In genomic region chr2:226411206-226411605, GRCh38 we compare ENCODE assay signal across 17 cellular contexts.
A peak's percentile ranks its signal among the peaks of the same experiment; 100 is the strongest.
DNase-seq lines count a peak whose midpoint lies in the region; ATAC-seq, FAIRE-seq and TF ChIP-seq lines count a peak whose summit lies in the region.
"Had no signal": no experiment of that assay in that cellular context is flagged by ENCODE, and none has a peak within 500 bp of the region (broad histone marks: within the 10 kb centered on the region; RNA-seq: fewer than 3 reads in every experiment).

No MANE protein-coding gene starts in this region.

- FAIRE-seq in HepG2 (lab: Jason Lieb, UNC) (no peak), keratinocyte (lab: Jason Lieb, UNC) (peak; percentile 26)
- FAIRE-seq: A204.1, GM12891 had no signal

- TF ChIP-seq CTCF in HepG2 (CRISPR knock-in tag; IDR thresholded peaks at IDR 0.05) (no peak), right lobe of liver (IDR thresholded peaks at IDR 0.05) (no peak), keratinocyte (optimal IDR thresholded peaks at IDR 0.05 in 1 of 3, IDR thresholded peaks at IDR 0.05 in 1 of 3, conservative IDR thresholded peaks at IDR 0.05 in 1 of 3; ENCODE audit: extremely low read depth in 1 of 3, insufficient read depth in 2 of 3, low read length in 3 of 3) (no peak), suprapubic skin (IDR thresholded peaks at IDR 0.05) (no peak), vagina (IDR thresholded peaks at IDR 0.05) (no peak)

- H3K27ac ChIP-seq in HepG2 (ENCODE audit: extremely low read length, insufficient read depth, low read length) (no peak overlapping the region), right lobe of liver (no peak overlapping the region), SJSA1 (peak overlapping the region; percentile 40), keratinocyte (ENCODE audit: control insufficient read depth, insufficient read depth, low read length) (peak overlapping the region; percentile 77), suprapubic skin (no peak overlapping the region), vagina (no peak overlapping the region)
- H3K27ac ChIP-seq: GM23248 had no signal

- H3K9me3 Mint-ChIP-seq in activated CD4-positive, alpha-beta memory T cell treated with anti-CD3 and anti-CD28 coated beads, Interleukin-2, amount 10 ng/mL, durations not matched to agents 7 days and 5 days: peaks cover 3% of the 10 kb centered on the region

- peaks cover 22% of the 10 kb centered on the region for H3K4me1 ChIP-seq in HepG2 (ENCODE audit: insufficient read depth, low read length)
- H3K4me1 ChIP-seq in right lobe of liver: no peaks in the 10 kb centered on the region
- peaks cover 12% of the 10 kb centered on the region for H3K4me1 ChIP-seq in SJSA1 (replicated peaks)
- H3K4me1 ChIP-seq in keratinocyte (ENCODE audit: control insufficient read depth, extremely low read depth, insufficient read depth, low read length): peaks cover 16% of the 10 kb centered on the region
- H3K4me1 ChIP-seq in suprapubic skin: no peaks in the 10 kb centered on the region
- H3K4me1 ChIP-seq in vagina: peaks cover 5% of the 10 kb centered on the region

- dilution Hi-C loops in keratinocyte (cut with MboI; ENCODE audit: extremely low pct_ligation_motif_present, low sequenced_read_pairs): no loop called here

- H2AFZ ChIP-seq in HepG2 (ENCODE audit: low read length) (no peak overlapping the region), keratinocyte (ENCODE audit: control insufficient read depth, low read length) (no peak overlapping the region)
- H2AFZ ChIP-seq: GM23248 had no signal

- H4K20me1 ChIP-seq in HepG2 (ENCODE audit: insufficient read depth, low read length) (no peaks in the 10 kb centered on the region), keratinocyte (ENCODE audit: control insufficient read depth, extremely low read depth, insufficient read depth, low read length) (no peaks in the 10 kb centered on the region)

- 0 out of 2 replicates have a peak overlapping the region, but pooled peaks have one; percentile 8 for H3K4me2 ChIP-seq in HepG2 (ENCODE audit: low read depth, low read length)
- no peak overlapping the region for H3K4me2 ChIP-seq in keratinocyte (ENCODE audit: control insufficient read depth, extremely low read depth, insufficient read depth, low read depth, low read length)

- TF ChIP-seq POLR2A in HepG2 (IDR thresholded peaks at IDR 0.05; ENCODE audit: insufficient read depth in 1 of 2, low read depth in 2 of 2, low read length in 2 of 2): no peak
- no peak for TF ChIP-seq POLR2A in right lobe of liver (IDR thresholded peaks at IDR 0.05)
- no peak for TF ChIP-seq POLR2A in suprapubic skin (IDR thresholded peaks at IDR 0.05)
- TF ChIP-seq POLR2A in vagina (IDR thresholded peaks at IDR 0.05): no peak

- H3K9ac ChIP-seq in HepG2 (ENCODE audit: insufficient read depth, low read depth, low read length) (no peak overlapping the region), keratinocyte (ENCODE audit: control insufficient read depth, extremely low read depth, insufficient read depth, low read length) (no peak overlapping the region)
- H3K9ac ChIP-seq: GM23248 had no signal

- H3K27ac Mint-ChIP-seq in activated CD4-positive, alpha-beta memory T cell treated with anti-CD3 and anti-CD28 coated beads, Interleukin-2, amount 10 ng/mL, durations not matched to agents 7 days and 5 days: no peak overlapping the region

- CTCF ChIA-PET in HepG2 (lab: Yijun Ruan, JAX; ENCODE audit: low intra/inter-chr PET ratio, low total read pairs): no interaction called here
- CTCF ChIA-PET in activated CD4-positive, alpha-beta memory T cell treated with anti-CD3 and anti-CD28 coated beads, Interleukin-2, amount 10 ng/mL, durations not matched to agents 7 days and 5 days (lab: Charles Lee): no interaction called here

- in situ Hi-C loops in HepG2 (cut with HindIII; ENCODE audit: extremely low pct_ligation_motif_present, low pct_unique_long_range_greater_than_20kb): no loop called here

- H3K27me3 ChIP-seq in HepG2 (ENCODE audit: control insufficient read depth in 1 of 2, insufficient read depth in 2 of 2, low read length in 2 of 2) (no peaks in the 10 kb centered on the region), right lobe of liver (no peaks in the 10 kb centered on the region), SJSA1 (replicated peaks) (no peaks in the 10 kb centered on the region), keratinocyte (ENCODE audit: control insufficient read depth, extremely low read depth, insufficient read depth, low read length) (no peaks in the 10 kb centered on the region), suprapubic skin (no peaks in the 10 kb centered on the region), vagina (no peaks in the 10 kb centered on the region)

- BruUV-seq in HepG2 (replicated peaks; lab: Mats Ljungman, UMichigan): no TSS peak

- H3K79me2 ChIP-seq in HepG2 (ENCODE audit: insufficient read depth, low read length) (no peaks in the 10 kb centered on the region), keratinocyte (ENCODE audit: control insufficient read depth, insufficient read depth, low read length) (no peaks in the 10 kb centered on the region)

- H3K9me1 ChIP-seq in keratinocyte (ENCODE audit: control insufficient read depth, extremely low read depth, insufficient read depth, low read length): no peaks in the 10 kb centered on the region

- no peaks in the 10 kb centered on the region for H3K36me3 Mint-ChIP-seq in activated CD4-positive, alpha-beta memory T cell treated with anti-CD3 and anti-CD28 coated beads, Interleukin-2, amount 10 ng/mL, durations not matched to agents 7 days and 5 days (ENCODE audit: low read depth)

- H3K9me3 ChIP-seq in HepG2 (ENCODE audit: low read length) (no peaks in the 10 kb centered on the region), right lobe of liver (no peaks in the 10 kb centered on the region), SJSA1 (replicated peaks) (no peaks in the 10 kb centered on the region), keratinocyte (ENCODE audit: control insufficient read depth, low read depth, low read length) (peaks cover 4% of the 10 kb centered on the region), suprapubic skin (no peaks in the 10 kb centered on the region), vagina (no peaks in the 10 kb centered on the region)

- no peak overlapping the region for H3K4me3 Mint-ChIP-seq in activated CD4-positive, alpha-beta memory T cell treated with anti-CD3 and anti-CD28 coated beads, Interleukin-2, amount 10 ng/mL, durations not matched to agents 7 days and 5 days

- ATAC-seq in HepG2 (peak; percentile 24; the same call in 2 of the 3 replicates), right lobe of liver (no peak), SK-N-SH treated with all-trans-retinoic acid at 6 μM for 48 hours (no peak)

- no peak for TF ChIP-seq EP300 in HepG2 (IDR thresholded peaks at IDR 0.05; ENCODE audit: low read depth in 2 of 2, low read length in 2 of 2)
- TF ChIP-seq EP300 in HepG2 (CRISPR knock-in tag; IDR thresholded peaks at IDR 0.05; ENCODE audit: borderline replicate concordance): no peak
- TF ChIP-seq EP300 in suprapubic skin (IDR thresholded peaks at IDR 0.05): no peak

- no peak for DNase-seq in HepG2 (ENCODE audit: low spot score)
- no peak for DNase-seq in right lobe of liver
- no peak for DNase-seq in SJSA1 (ENCODE audit: low read depth in 1 of 2, low spot score in 2 of 2)
- DNase-seq in keratinocyte (ENCODE audit: low read depth, low spot score): no peak
- no peak for DNase-seq in suprapubic skin (ENCODE audit: low spot score in 2 of 2)
- no peak for DNase-seq in vagina (ENCODE audit: extremely low spot score in 2 of 2)
- DNase-seq in activated CD4-positive, alpha-beta memory T cell treated with anti-CD3 and anti-CD28 coated beads, Interleukin-2, amount 10 ng/mL, durations not matched to agents 7 days and 5 days: no peak
- DNase-seq: C1 segment of cervical spinal cord, GF-D8, KBM-7, NCI-H1436, NCI-H2029 treated with DMSO at 0.1 percent for 48 hours, NCI-H748 treated with DMSO at 0.1 percent for 48 hours had no signal

- H3K36me3 ChIP-seq in HepG2 (replicated peaks in 1 of 2; ENCODE audit: control insufficient read depth in 1 of 2, insufficient read depth in 2 of 2, low read length in 2 of 2) (no peaks in the 10 kb centered on the region), right lobe of liver (no peaks in the 10 kb centered on the region), SJSA1 (no peaks in the 10 kb centered on the region), keratinocyte (ENCODE audit: control insufficient read depth in 2 of 2, extremely low read depth in 1 of 2, insufficient read depth in 2 of 2, low read length in 2 of 2) (no peaks in the 10 kb centered on the region), suprapubic skin (no peaks in the 10 kb centered on the region), vagina (no peaks in the 10 kb centered on the region)

- intact Hi-C loops in HepG2 (cut with micrococcal nuclease; ENCODE audit: unreplicated experiment) (loop anchor here (1.0 kb wide), 1 partner anchor 8 kb away; no protein-coding TSS in a partner anchor), right lobe of liver (cut with DNase I) (no loop called here), vagina (cut with DNase I) (no loop called here)

- POLR2A ChIA-PET in HepG2 (lab: Yijun Ruan, JAX): interaction anchor here (0.6 to 1.2 kb wide), 4 partner anchors 8 to 389 kb away, joined by 3 to 8 read pairs (median 4); partner anchors contain the start of gene IRS1
- POLR2A ChIA-PET in activated CD4-positive, alpha-beta memory T cell treated with anti-CD3 and anti-CD28 coated beads, Interleukin-2, amount 10 ng/mL, durations not matched to agents 7 days and 5 days (lab: Charles Lee): no interaction called here

- no peaks in the 10 kb centered on the region for H3K4me1 Mint-ChIP-seq in activated CD4-positive, alpha-beta memory T cell treated with anti-CD3 and anti-CD28 coated beads, Interleukin-2, amount 10 ng/mL, durations not matched to agents 7 days and 5 days

- peaks cover 2% of the 10 kb centered on the region for H3K27me3 Mint-ChIP-seq in activated CD4-positive, alpha-beta memory T cell treated with anti-CD3 and anti-CD28 coated beads, Interleukin-2, amount 10 ng/mL, durations not matched to agents 7 days and 5 days

- 94% methylated on average over 3 of the region's 3 CpGs for WGBS in HepG2 (ENCODE audit: low lambda C conversion rate)
- WGBS in right lobe of liver (ENCODE audit: insufficient coverage, low coverage, low lambda C conversion rate, missing lambda C conversion rate): 84% methylated on average over 3 of the region's 3 CpGs
- 94% methylated on average over 3 of the region's 3 CpGs for WGBS in suprapubic skin

- TF ChIP-seq RAD21 in HepG2 (CRISPR knock-in tag; IDR thresholded peaks at IDR 0.05): no peak

- H3K4me3 ChIP-seq in HepG2 (replicated peaks in 1 of 3; ENCODE audit: insufficient read depth in 1 of 3, low read depth in 2 of 3, low read length in 3 of 3) (no peak overlapping the region), right lobe of liver (no peak overlapping the region), SJSA1 (no peak overlapping the region), keratinocyte (ENCODE audit: control insufficient read depth in 2 of 3, extremely low read depth in 1 of 3, insufficient read depth in 2 of 3, low read depth in 1 of 3, low read length in 3 of 3) (no peak overlapping the region), suprapubic skin (no peak overlapping the region), vagina (no peak overlapping the region)
- H3K4me3 ChIP-seq: GM23248 had no signal

TF ChIP-seq in SK-N-SH treated with all-trans-retinoic acid at 6 μM for 48 hours, 23 proteins besides CTCF, POLR2A, EP300 and RAD21 (continues in another document):
- TF ChIP-seq PPARA (CRISPR knock-in tag; IDR thresholded peaks at IDR 0.05; ENCODE audit: borderline replicate concordance): no peak
- no peak for TF ChIP-seq ESRRG (CRISPR knock-in tag; IDR thresholded peaks at IDR 0.05)
- no peak for TF ChIP-seq RARB (CRISPR knock-in tag; IDR thresholded peaks at IDR 0.05)

Comparison
In these comparisons a context has a peak if more than half of its experiments do, and no peak if none do; other contexts are left out.
1. H3K27ac ChIP-seq: peak in SJSA1 (single experiment) and keratinocyte (single experiment); none in HepG2 (single experiment), right lobe of liver (0 of 3), suprapubic skin (single experiment) and vagina (single experiment).
2. Of the 2 proteins assayed by ChIP-seq in both HepG2 and SK-N-SH treated with all-trans-retinoic acid at 6 μM for 48 hours: peak only in HepG2: ARNTL; only in SK-N-SH treated with all-trans-retinoic acid at 6 μM for 48 hours: none; in both: none; in neither: 1.